ENCODE assay signal across 18 cellular contexts in genomic region chr17:63657776-63658175, GRCh38. TPM values are rescaled to one million over a fixed set of nuclear protein-coding genes. Genes with fewer than 3 reads are reported as not detected.
DNase-seq lines count a peak whose midpoint lies in the region; ATAC-seq and TF ChIP-seq lines count a peak whose summit lies in the region.
"Had no signal": no experiment of that assay in that cellular context is flagged by ENCODE, and none has a peak within 500 bp of the region (broad histone marks: within the 10 kb centered on the region; RNA-seq: fewer than 3 reads in every experiment).

No MANE protein-coding gene starts in this region.

- TF ChIP-seq EP300 in Ishikawa (IDR thresholded peaks at IDR 0.05; ENCODE audit: borderline replicate concordance) (no peak), gastroesophageal sphincter (IDR thresholded peaks at IDR 0.05) (no peak)

- TF ChIP-seq CTCF in mesothelial cell of epicardium (IDR thresholded peaks at IDR 0.05; ENCODE audit: unreplicated experiment) (no peak), thyroid gland (IDR thresholded peaks at IDR 0.05) (no peak), gastroesophageal sphincter (IDR thresholded peaks at IDR 0.05) (no peak)

- H3K27ac Mint-ChIP-seq in mesothelial cell of epicardium: peak overlapping the region; percentile 31
- H3K27ac Mint-ChIP-seq: GM23338 had no signal

- TF ChIP-seq POLR2A in thyroid gland (IDR thresholded peaks at IDR 0.05): no peak
- no peak for TF ChIP-seq POLR2A in gastroesophageal sphincter (IDR thresholded peaks at IDR 0.05)

- H3K36me3 ChIP-seq in thyroid gland: peaks cover 3 to 5% of the 10 kb centered on the region in 2 donors
- peaks cover 3 to 98% of the 10 kb centered on the region in 2 donors for H3K36me3 ChIP-seq in gastroesophageal sphincter

- H3K4me1 ChIP-seq in thyroid gland (peaks cover 11 to 21% of the 10 kb centered on the region in 2 donors), gastroesophageal sphincter (peaks cover 0 to 24% (median 2%) of the 10 kb centered on the region in 3 donors)
- H3K4me1 ChIP-seq: BE2C had no signal

- no peaks in the 10 kb centered on the region for H3K9me3 ChIP-seq in thyroid gland
- H3K9me3 ChIP-seq in gastroesophageal sphincter: no peaks in the 10 kb centered on the region
- H3K9me3 ChIP-seq: BE2C had no signal

- no peaks in the 10 kb centered on the region for H3K9me3 Mint-ChIP-seq in mesothelial cell of epicardium
- H3K9me3 Mint-ChIP-seq: CD4-positive, CD25-positive, alpha-beta regulatory T cell; CD8-positive, alpha-beta memory T cell; GM23338 had no signal

- ATAC-seq in esophagus mucosa (no peak), gastroesophageal sphincter (no peak)
- ATAC-seq: GM23338 had no signal

- peaks cover 7% of the 10 kb centered on the region for H3K4me1 Mint-ChIP-seq in mesothelial cell of epicardium
- H3K4me1 Mint-ChIP-seq: CD8-positive, alpha-beta memory T cell; GM23338 had no signal

- DNase-seq in DMS79 treated with DMSO at 0.1 percent for 48 hours (lab: John Stamatoyannopoulos, UW) (peak; percentile 54), mesothelial cell of epicardium (ENCODE audit: low spot score in 2 of 2, unreplicated experiment in 2 of 2) (no peak), thyroid gland (peak; percentile 75 to 80), NCI-H187 treated with DMSO at 0.1 percent for 48 hours (lab: John Stamatoyannopoulos, UW) (no peak)
- DNase-seq: ACHN; BE2C; C1 segment of cervical spinal cord; CD4-positive, CD25-positive, alpha-beta regulatory T cell; CD8-positive, alpha-beta memory T cell; COR-L47; DMS 273 treated with DMSO at 0.1 percent for 48 hours; DMS53; GDM1; HCEC 1CT had no signal

- H3K27ac ChIP-seq in thyroid gland (peak overlapping the region; percentile 12 to 60 (median 21)), gastroesophageal sphincter (no peak overlapping the region)

- TF ChIP-seq RAD21 in Ishikawa (IDR thresholded peaks at IDR 0.05; ENCODE audit: low read depth): no peak

- no peaks in the 10 kb centered on the region for H3K27me3 ChIP-seq in thyroid gland
- no peaks in the 10 kb centered on the region for H3K27me3 ChIP-seq in gastroesophageal sphincter
- H3K27me3 ChIP-seq: BE2C had no signal

- intact Hi-C loops in thyroid gland (cut with DNase I): no loop called here

- 35 to 41% methylated on average over 3 of the region's 3 CpGs for WGBS in thyroid gland, 2 donors
- 75 to 80% methylated on average over 2 to 3 of the region's 3 CpGs for WGBS in gastroesophageal sphincter (ENCODE audit: low coverage in 1 of 2), 2 donors

- H3K4me3 Mint-ChIP-seq in mesothelial cell of epicardium: no peak overlapping the region
- H3K4me3 Mint-ChIP-seq: CD8-positive, alpha-beta memory T cell; GM23338 had no signal

- no peak overlapping the region for H3K4me3 ChIP-seq in thyroid gland (replicated peaks in 1 of 3)
- no peak overlapping the region for H3K4me3 ChIP-seq in gastroesophageal sphincter
- H3K4me3 ChIP-seq: GM23338 had no signal

- peaks cover 19% of the 10 kb centered on the region for H3K36me3 Mint-ChIP-seq in mesothelial cell of epicardium

- no peaks in the 10 kb centered on the region for H3K27me3 Mint-ChIP-seq in mesothelial cell of epicardium (ENCODE audit: low read depth)
- H3K27me3 Mint-ChIP-seq: CD4-positive, CD25-positive, alpha-beta regulatory T cell; CD8-positive, alpha-beta memory T cell had no signal

TF ChIP-seq in Ishikawa, 13 proteins besides CTCF, POLR2A, EP300 and RAD21:
- 0 out of 2 replicates have a peak, but pooled peaks have one; percentile 9 for TF ChIP-seq NFIC (IDR thresholded peaks at IDR 0.05)
- TF ChIP-seq REST (IDR thresholded peaks at IDR 0.05; ENCODE audit: low read depth): no peak

RNA-seq across cellular contexts. Expression of gene MAP3K3, which starts 35.6 kb away (rescaled TPM):
- 23.1 to 24.0 TPM (median 23.4 TPM) in 3 replicates for total RNA-seq in mesothelial cell of epicardium
- total RNA-seq in thyroid gland: 10 to 100 TPM; 38.6 to 68.0 (median 43.8) TPM
- total RNA-seq in esophagus mucosa: 9.2 TPM
- 100 to 1,000 TPM in 1 of 4 donors, 10 to 100 TPM in 3; 64.9 to 108 (median 85.7) TPM for total RNA-seq in gastroesophageal sphincter

RNA-seq across cellular contexts. Expression of gene LIMD2, which starts 42.1 kb away (rescaled TPM):
- total RNA-seq in mesothelial cell of epicardium: 76.5 to 79.3 TPM (median 77.0 TPM) in 3 replicates
- total RNA-seq in thyroid gland: 10 to 100 TPM in 1 of 4 donors, 1 to 10 TPM in 3; 3.9 to 10.7 (median 7.2) TPM
- 2.8 TPM for total RNA-seq in esophagus mucosa
- 10 to 100 TPM in 1 of 4 donors, 1 to 10 TPM in 3; 2.3 to 11.0 (median 6.7) TPM for total RNA-seq in gastroesophageal sphincter

RNA-seq across cellular contexts. Expression of gene TACO1, which starts 57.1 kb away (rescaled TPM):
- total RNA-seq in mesothelial cell of epicardium (14.2 to 18.9 TPM (median 16.2 TPM) in 3 replicates), thyroid gland (10 to 100 TPM; 15.3 to 17.1 (median 16.0) TPM), esophagus mucosa (18.0 TPM), gastroesophageal sphincter (10 to 100 TPM; 11.4 to 18.3 (median 14.6) TPM)

Comparison
In these comparisons a context has a peak if more than half of its experiments do, and no peak if none do; other contexts are left out.
1. DNase-seq: peak in DMS79 treated with DMSO at 0.1 percent for 48 hours (single experiment) and thyroid gland (2 of 2); none in mesothelial cell of epicardium (0 of 2) and NCI-H187 treated with DMSO at 0.1 percent for 48 hours (single experiment).
2. H3K27ac ChIP-seq: peak in thyroid gland (3 of 3); none in gastroesophageal sphincter (0 of 4).